Comparison of ENCODE assay signal across 1 cellular context in genomic region chr20:39849171-39849570, GRCh38.
TF ChIP-seq lines count a peak whose summit lies in the region.

No MANE protein-coding gene starts in this region.

TF ChIP-seq in IMR-90, 13 proteins besides CTCF, POLR2A, EP300 and RAD21 (continued from another document):
- no peak for TF ChIP-seq NFE2L2 (IDR thresholded peaks at IDR 0.05; ENCODE audit: low read depth, low read length)
- TF ChIP-seq USF2 (IDR thresholded peaks at IDR 0.05; ENCODE audit: low read depth, low read length), result no peak
- no peak for TF ChIP-seq MAFK (IDR thresholded peaks at IDR 0.05; ENCODE audit: low read depth, low read length)
- TF ChIP-seq FOS (IDR thresholded peaks at IDR 0.05; ENCODE audit: low read depth, low read length), result no peak
- TF ChIP-seq CEBPB (IDR thresholded peaks at IDR 0.05; ENCODE audit: low read depth, low read length), result no peak
- no peak for TF ChIP-seq MAZ (IDR thresholded peaks at IDR 0.05; ENCODE audit: borderline replicate concordance, low read depth, low read length)
- TF ChIP-seq RFX5 (IDR thresholded peaks at IDR 0.05; ENCODE audit: low read depth, low read length), result no peak
- TF ChIP-seq SMC3 (IDR thresholded peaks at IDR 0.05; ENCODE audit: low read depth, low read length), result no peak
- TF ChIP-seq RCOR1 (IDR thresholded peaks at IDR 0.05; ENCODE audit: insufficient replicate concordance, low read length), result no peak
- no peak for TF ChIP-seq BHLHE40 (IDR thresholded peaks at IDR 0.05; ENCODE audit: low read depth, low read length)
- no peak for TF ChIP-seq CHD1 (IDR thresholded peaks at IDR 0.05; ENCODE audit: low read depth, low read length)
- no peak for TF ChIP-seq ELK1 (IDR thresholded peaks at IDR 0.05; ENCODE audit: borderline replicate concordance, low read depth, low read length)
